Comparison of ENCODE assay signal across 37 cellular contexts in genomic region chr5:146866263-146866662, GRCh38. TPM values are rescaled to one million over a fixed set of nuclear protein-coding genes. Genes with fewer than 3 reads are reported as not detected.
"Had no signal": no experiment of that assay in that cellular context is flagged by ENCODE, and none has a peak within 500 bp of the region (broad histone marks: within the 10 kb centered on the region; RNA-seq: fewer than 3 reads in every experiment).

No MANE protein-coding gene starts in this region.

- H3K36me3 ChIP-seq: adrenal gland, ascending aorta, brain microvascular endothelial cell, breast epithelium, cardiac muscle cell had no signal

- H3K36me3 Mint-ChIP-seq: activated naive CD4-positive, alpha-beta T cell treated with anti-CD3 and anti-CD28 coated beads, Interleukin-2, amount 10 ng/mL, durations not matched to agents 7 days and 5 days; activated naive CD4-positive, alpha-beta T cell treated with anti-CD3 and anti-CD28 coated beads, Interleukin-2, amount 50 U/mL, for 24 hours; activated naive CD4-positive, alpha-beta T cell treated with anti-CD3 and anti-CD28 coated beads, Interleukin-2, amount 50 U/mL, for 72 hours; activated naive CD8-positive, alpha-beta T cell; activated naive CD8-positive, alpha-beta T cell treated with anti-CD3 and anti-CD28 coated beads for 36 hours; activated naive CD8-positive, alpha-beta T cell treated with anti-CD3 and anti-CD28 coated beads, Interleukin-2, amount 10 ng/mL, durations not matched to agents 7 days and 5 days had no signal

- H3K27ac ChIP-seq: adrenal gland, ascending aorta, body of pancreas, brain microvascular endothelial cell, breast epithelium, cardiac muscle cell had no signal

- DNase-seq: activated effector memory CD4-positive, alpha-beta T cell treated with anti-CD3 and anti-CD28 coated beads, Interleukin-2, amount 50 U/mL, for 16 hours; activated effector memory CD4-positive, alpha-beta T cell treated with Interleukin-2 at 50 U/mL for 16 hours; activated gamma-delta T cell; activated gamma-delta T cell treated with Interleukin-2 at 50 U/mL for 16 hours; activated naive CD4-positive, alpha-beta T cell; activated naive CD4-positive, alpha-beta T cell treated with anti-CD3 and anti-CD28 coated beads for 36 hours; activated naive CD4-positive, alpha-beta T cell treated with anti-CD3 and anti-CD28 coated beads, Interleukin-2, amount 10 ng/mL, durations not matched to agents 7 days and 5 days; activated naive CD4-positive, alpha-beta T cell treated with anti-CD3 and anti-CD28 coated beads, Interleukin-2, amount 50 U/mL, for 16 hours; activated naive CD4-positive, alpha-beta T cell treated with Interleukin-2 at 50 U/mL for 16 hours; activated naive CD8-positive, alpha-beta T cell treated with anti-CD3 and anti-CD28 coated beads for 36 hours; activated naive CD8-positive, alpha-beta T cell treated with anti-CD3 and anti-CD28 coated beads, Interleukin-2, amount 10 ng/mL, durations not matched to agents 7 days and 5 days; activated naive CD8-positive, alpha-beta T cell treated with anti-CD3 and anti-CD28 coated beads, Interleukin-2, amount 50 U/mL, for 24 hours; activated T-cell treated with anti-CD3 and anti-CD28 coated beads, Interleukin-2, amount 50 U/mL, for 1 hour; activated T-cell treated with anti-CD3 and anti-CD28 coated beads, Interleukin-2, amount 50 U/mL, for 24 hours; activated T-cell treated with anti-CD3 and anti-CD28 coated beads, Interleukin-2, amount 50 U/mL, for 4 hours; activated T-cell treated with anti-CD3 and anti-CD28 coated beads, Interleukin-2, amount 50 U/mL, for 48 hours; activated T-cell treated with anti-CD3 and anti-CD28 coated beads, Interleukin-2, amount 50 U/mL, for 72 hours; adrenal gland; amniotic stem cell; amygdala; anterior cingulate cortex; aorta; body of pancreas; brain microvascular endothelial cell; caudate nucleus; central memory CD4-positive, alpha-beta T cell; cerebellar nuclear complex had no signal

- ATAC-seq: activated naive CD8-positive, alpha-beta T cell treated with anti-CD3 and anti-CD28 coated beads, Interleukin-2, amount 50 U/mL, for 24 hours; activated T-cell treated with anti-CD3 and anti-CD28 coated beads, Interleukin-2, amount 50 U/mL, for 4 hours; activated T-cell treated with anti-CD3 and anti-CD28 coated beads, Interleukin-2, amount 50 U/mL, for 72 hours; body of pancreas had no signal

- H3K27me3 Mint-ChIP-seq: activated naive CD4-positive, alpha-beta T cell treated with anti-CD3 and anti-CD28 coated beads, Interleukin-2, amount 50 U/mL, for 24 hours; activated naive CD8-positive, alpha-beta T cell treated with anti-CD3 and anti-CD28 coated beads for 36 hours; activated naive CD8-positive, alpha-beta T cell treated with anti-CD3 and anti-CD28 coated beads, Interleukin-2, amount 50 U/mL, for 24 hours; activated T-cell treated with anti-CD3 and anti-CD28 coated beads, Interleukin-2, amount 50 U/mL, for 24 hours; brain; central memory CD8-positive, alpha-beta T cell had no signal

- H3K27me3 ChIP-seq: adrenal gland, ascending aorta, body of pancreas, brain microvascular endothelial cell, breast epithelium, cardiac muscle cell had no signal

- H3K4me1 ChIP-seq: ascending aorta, body of pancreas, breast epithelium had no signal

- H3K9me3 Mint-ChIP-seq: activated naive CD4-positive, alpha-beta T cell treated with anti-CD3 and anti-CD28 coated beads for 36 hours; activated naive CD4-positive, alpha-beta T cell treated with anti-CD3 and anti-CD28 coated beads, Interleukin-2, amount 10 ng/mL, durations not matched to agents 7 days and 5 days; activated naive CD4-positive, alpha-beta T cell treated with anti-CD3 and anti-CD28 coated beads, Interleukin-2, amount 50 U/mL, for 24 hours; activated naive CD4-positive, alpha-beta T cell treated with anti-CD3 and anti-CD28 coated beads, Interleukin-2, amount 50 U/mL, for 72 hours; activated naive CD8-positive, alpha-beta T cell treated with anti-CD3 and anti-CD28 coated beads for 36 hours; activated naive CD8-positive, alpha-beta T cell treated with anti-CD3 and anti-CD28 coated beads, Interleukin-2, amount 50 U/mL, for 24 hours; activated T-cell treated with anti-CD3 and anti-CD28 coated beads, Interleukin-2, amount 50 U/mL, for 24 hours; activated T-cell treated with anti-CD3 and anti-CD28 coated beads, Interleukin-2, amount 50 U/mL, for 4 hours; activated T-cell treated with anti-CD3 and anti-CD28 coated beads, Interleukin-2, amount 50 U/mL, for 72 hours; activated T-helper 1 cell treated with anti-CD3 and anti-CD28 coated beads, Interleukin-12 subunit alpha, Interleukin-12 subunit beta, Interleukin-2, Interleukin-4 antibody, amounts not matched to agents 30 ng/mL and 10 ng/mL and 1 ng/mL, durations not matched to agents 14 hours and 24 hours and 36 hours; activated T-helper 2 cell treated with anti-CD3 and anti-CD28 coated beads, Interferon-gamma antibody, Interleukin-2, Interleukin-4, amounts not matched to agents 10 μg/mL and 5 μg/mL and 100 μg/mL, durations not matched to agents 14 hours and 24 hours and 36 hours; central memory CD8-positive, alpha-beta T cell had no signal

- H3K4me3 Mint-ChIP-seq: activated naive CD4-positive, alpha-beta T cell treated with anti-CD3 and anti-CD28 coated beads for 36 hours; activated naive CD4-positive, alpha-beta T cell treated with anti-CD3 and anti-CD28 coated beads, Interleukin-2, amount 10 ng/mL, durations not matched to agents 7 days and 5 days; activated naive CD4-positive, alpha-beta T cell treated with anti-CD3 and anti-CD28 coated beads, Interleukin-2, amount 50 U/mL, for 24 hours; activated naive CD8-positive, alpha-beta T cell; activated naive CD8-positive, alpha-beta T cell treated with anti-CD3 and anti-CD28 coated beads for 36 hours; activated naive CD8-positive, alpha-beta T cell treated with anti-CD3 and anti-CD28 coated beads, Interleukin-2, amount 10 ng/mL, durations not matched to agents 7 days and 5 days; activated naive CD8-positive, alpha-beta T cell treated with anti-CD3 and anti-CD28 coated beads, Interleukin-2, amount 50 U/mL, for 24 hours; activated T-cell treated with anti-CD3 and anti-CD28 coated beads, Interleukin-2, amount 50 U/mL, for 24 hours; activated T-cell treated with anti-CD3 and anti-CD28 coated beads, Interleukin-2, amount 50 U/mL, for 4 hours; activated T-cell treated with anti-CD3 and anti-CD28 coated beads, Interleukin-2, amount 50 U/mL, for 72 hours; activated T-helper 1 cell treated with anti-CD3 and anti-CD28 coated beads, Interleukin-12 subunit alpha, Interleukin-12 subunit beta, Interleukin-2, Interleukin-4 antibody, amounts not matched to agents 30 ng/mL and 10 ng/mL and 1 ng/mL, durations not matched to agents 14 hours and 24 hours and 36 hours; brain; central memory CD8-positive, alpha-beta T cell had no signal

- H3K4me3 ChIP-seq: adrenal gland, ascending aorta, body of pancreas, breast epithelium, cardiac muscle cell had no signal

- H3K27ac Mint-ChIP-seq: activated naive CD4-positive, alpha-beta T cell treated with anti-CD3 and anti-CD28 coated beads for 36 hours; activated naive CD4-positive, alpha-beta T cell treated with anti-CD3 and anti-CD28 coated beads, Interleukin-2, amount 10 ng/mL, durations not matched to agents 7 days and 5 days; activated naive CD4-positive, alpha-beta T cell treated with anti-CD3 and anti-CD28 coated beads, Interleukin-2, amount 50 U/mL, for 24 hours; activated naive CD8-positive, alpha-beta T cell; activated naive CD8-positive, alpha-beta T cell treated with anti-CD3 and anti-CD28 coated beads for 36 hours; activated naive CD8-positive, alpha-beta T cell treated with anti-CD3 and anti-CD28 coated beads, Interleukin-2, amount 10 ng/mL, durations not matched to agents 7 days and 5 days; activated naive CD8-positive, alpha-beta T cell treated with anti-CD3 and anti-CD28 coated beads, Interleukin-2, amount 50 U/mL, for 24 hours; activated T-cell treated with anti-CD3 and anti-CD28 coated beads, Interleukin-2, amount 50 U/mL, for 24 hours; activated T-cell treated with anti-CD3 and anti-CD28 coated beads, Interleukin-2, amount 50 U/mL, for 72 hours; activated T-helper 1 cell treated with anti-CD3 and anti-CD28 coated beads, Interleukin-12 subunit alpha, Interleukin-12 subunit beta, Interleukin-2, Interleukin-4 antibody, amounts not matched to agents 30 ng/mL and 10 ng/mL and 1 ng/mL, durations not matched to agents 14 hours and 24 hours and 36 hours; activated T-helper 2 cell treated with anti-CD3 and anti-CD28 coated beads, Interferon-gamma antibody, Interleukin-2, Interleukin-4, amounts not matched to agents 10 μg/mL and 5 μg/mL and 100 μg/mL, durations not matched to agents 14 hours and 24 hours and 36 hours; brain had no signal

- H3K4me1 Mint-ChIP-seq: activated naive CD4-positive, alpha-beta T cell treated with anti-CD3 and anti-CD28 coated beads, Interleukin-2, amount 10 ng/mL, durations not matched to agents 7 days and 5 days; activated naive CD4-positive, alpha-beta T cell treated with anti-CD3 and anti-CD28 coated beads, Interleukin-2, amount 50 U/mL, for 24 hours; activated naive CD8-positive, alpha-beta T cell treated with anti-CD3 and anti-CD28 coated beads, Interleukin-2, amount 10 ng/mL, durations not matched to agents 7 days and 5 days had no signal

- H3K9me3 ChIP-seq: adrenal gland, ascending aorta, body of pancreas, breast epithelium had no signal

RNA-seq across cellular contexts. Expression of gene PPP2R2B, which starts 12.3 kb away (rescaled TPM):
- total RNA-seq: activated naive CD4-positive, alpha-beta T cell treated with anti-CD3 and anti-CD28 coated beads for 36 hours; activated T-helper 1 cell treated with anti-CD3 and anti-CD28 coated beads, Interleukin-12 subunit alpha, Interleukin-12 subunit beta, Interleukin-2, Interleukin-4 antibody, amounts not matched to agents 30 ng/mL and 10 ng/mL and 1 ng/mL, durations not matched to agents 14 hours and 24 hours and 36 hours had no signal
